ENCODE assay signal across 8 cellular contexts in genomic region chr3:58306662-58307286, GRCh38. TPM values are rescaled to one million over a fixed set of nuclear protein-coding genes. Genes with fewer than 3 reads are reported as not detected.
A peak's percentile ranks its signal among the peaks of the same experiment; 100 is the strongest.
DNase-seq lines count a peak whose midpoint lies in the region; ATAC-seq and TF ChIP-seq lines count a peak whose summit lies in the region.

No MANE protein-coding gene starts in this region.

- peaks cover 8 to 35% (median 10%) of the 10 kb centered on the region in 3 donors for H3K36me3 Mint-ChIP-seq in CD8-positive, alpha-beta memory T cell
- H3K36me3 Mint-ChIP-seq in activated naive CD4-positive, alpha-beta T cell treated with anti-CD3 and anti-CD28 coated beads, Interleukin-2, amount 50 U/mL, for 24 hours: peaks cover 7% of the 10 kb centered on the region

- TF ChIP-seq POLR2A in prostate gland (IDR thresholded peaks at IDR 0.05): no peak

- peaks cover 9% of the 10 kb centered on the region for H3K36me3 ChIP-seq in CD8-positive, alpha-beta memory T cell (ENCODE audit: insufficient read depth, low read length)
- peaks cover 0 to 5% of the 10 kb centered on the region in 2 donors for H3K36me3 ChIP-seq in prostate gland

- POLR2A ChIA-PET in CD8-positive, alpha-beta memory T cell (lab: Charles Lee): interaction anchor here (0.6 to 1.8 kb wide), 6 partner anchors 27 to 710 kb away, joined by 3 to 12 read pairs (median 4); partner anchors contain the start of genes ARF4, KCTD6 and PDHB

- H3K9me3 Mint-ChIP-seq in CD8-positive, alpha-beta memory T cell: peaks cover 0 to 5% (median 0%) of the 10 kb centered on the region in 5 donors
- H3K9me3 Mint-ChIP-seq in activated naive CD4-positive, alpha-beta T cell treated with anti-CD3 and anti-CD28 coated beads, Interleukin-2, amount 50 U/mL, for 24 hours: no peaks in the 10 kb centered on the region

- H3K4me1 Mint-ChIP-seq in CD8-positive, alpha-beta memory T cell: peaks cover 36 to 46% (median 39%) of the 10 kb centered on the region in 3 donors
- peaks cover 38% of the 10 kb centered on the region for H3K4me1 Mint-ChIP-seq in activated naive CD4-positive, alpha-beta T cell treated with anti-CD3 and anti-CD28 coated beads, Interleukin-2, amount 50 U/mL, for 24 hours

- peak; percentile 20 for ATAC-seq in GM21447 (IDR thresholded peaks at IDR 0.05; ENCODE audit: unreplicated experiment)
- peak; percentile 25 to 49 for ATAC-seq in left cardiac atrium
- no peak for ATAC-seq in HG02970 (IDR thresholded peaks at IDR 0.05; ENCODE audit: low FRiP score, unreplicated experiment)

- H3K4me3 ChIP-seq in CD8-positive, alpha-beta memory T cell (ENCODE audit: low read length): peak overlapping the region; percentile 99
- peak overlapping the region; percentile 75 to 88 for H3K4me3 ChIP-seq in prostate gland

- H3K4me1 ChIP-seq in CD8-positive, alpha-beta memory T cell (ENCODE audit: insufficient read depth, low read length): peaks cover 25% of the 10 kb centered on the region
- H3K4me1 ChIP-seq in prostate gland (replicated peaks): peaks cover 17% of the 10 kb centered on the region

- H3K27ac Mint-ChIP-seq in CD8-positive, alpha-beta memory T cell: peak overlapping the region; percentile 99 to 100 (median 100)
- H3K27ac Mint-ChIP-seq in activated naive CD4-positive, alpha-beta T cell treated with anti-CD3 and anti-CD28 coated beads, Interleukin-2, amount 50 U/mL, for 24 hours: peak overlapping the region; percentile 100

- CTCF ChIA-PET in CD8-positive, alpha-beta memory T cell (lab: Charles Lee): interaction anchor here (0.7 to 5.2 kb wide), 43 partner anchors 11 to 324 kb away, joined by 3 to 69 read pairs (median 5); partner anchors contain the start of genes ABHD6, FLNB, KCTD6 and PDHB

- H3K9me3 ChIP-seq in CD8-positive, alpha-beta memory T cell (ENCODE audit: low read length): no peaks in the 10 kb centered on the region
- H3K9me3 ChIP-seq in prostate gland: no peaks in the 10 kb centered on the region

- TF ChIP-seq CTCF in prostate gland (IDR thresholded peaks at IDR 0.05): peak in 2 of 4 experiments; percentile 15 to 28

- peak in 2 of 5 donors; percentile 6 for DNase-seq in CD8-positive, alpha-beta memory T cell
- DNase-seq in NCI-H69 (lab: John Stamatoyannopoulos, UW): peak; percentile 30
- peak; percentile 53 for DNase-seq in left cardiac atrium
- peak; percentile 10 for DNase-seq in prostate gland (ENCODE audit: low spot score)
- no peak for DNase-seq in NCI-H1694 (lab: John Stamatoyannopoulos, UW)

- peak overlapping the region; percentile 97 for H3K27ac ChIP-seq in CD8-positive, alpha-beta memory T cell (ENCODE audit: low read depth, low read length)
- H3K27ac ChIP-seq in prostate gland: peak overlapping the region; percentile 95 to 98

- peaks cover 9 to 12% of the 10 kb centered on the region in 2 donors for H3K27me3 Mint-ChIP-seq in CD8-positive, alpha-beta memory T cell
- H3K27me3 Mint-ChIP-seq in activated naive CD4-positive, alpha-beta T cell treated with anti-CD3 and anti-CD28 coated beads, Interleukin-2, amount 50 U/mL, for 24 hours: peaks cover 5% of the 10 kb centered on the region

- H3K27me3 ChIP-seq in CD8-positive, alpha-beta memory T cell (ENCODE audit: insufficient read depth, low read length, poor library complexity, severe bottlenecking): no peaks in the 10 kb centered on the region
- no peaks in the 10 kb centered on the region for H3K27me3 ChIP-seq in prostate gland (replicated peaks; ENCODE audit: insufficient read depth)

- intact Hi-C loops in left cardiac atrium (cut with DNase I): no loop called here
- intact Hi-C loops in prostate gland (cut with DNase I): loop anchor here (2.0 kb wide), 1 partner anchor 70 kb away; the partner anchor contains the start of gene ABHD6

- under 1% methylated on average over 19 of the region's 19 CpGs for WGBS in prostate gland

- peak overlapping the region; percentile 90 to 100 (median 99) for H3K4me3 Mint-ChIP-seq in CD8-positive, alpha-beta memory T cell
- peak overlapping the region; percentile 100 for H3K4me3 Mint-ChIP-seq in activated naive CD4-positive, alpha-beta T cell treated with anti-CD3 and anti-CD28 coated beads, Interleukin-2, amount 50 U/mL, for 24 hours

RNA-seq across cellular contexts. Expression of gene HTD2, which starts 0.5 kb away (rescaled TPM):
- 10 to 100 TPM; 12.4 to 14.6 TPM for total RNA-seq in CD8-positive, alpha-beta memory T cell
- 29.6 TPM for polyA plus RNA-seq in CD8-positive, alpha-beta memory T cell
- total RNA-seq in left cardiac atrium: 10 to 100 TPM in 1 of 2 donors, 1 to 10 TPM in 1; 8.1 to 12.1 TPM
- 10 to 100 TPM; 15.4 to 17.1 TPM for total RNA-seq in prostate gland

RNA-seq across cellular contexts. Expression of gene RPP14, which starts 0.7 kb away (rescaled TPM):
- 10 to 100 TPM; 22.7 to 24.5 TPM for total RNA-seq in CD8-positive, alpha-beta memory T cell
- polyA plus RNA-seq in CD8-positive, alpha-beta memory T cell: 6.3 TPM
- total RNA-seq in left cardiac atrium: 10 to 100 TPM; 19.0 to 24.2 TPM
- 10 to 100 TPM in 1 of 2 donors, 1 to 10 TPM in 1; 7.1 to 12.5 TPM for total RNA-seq in prostate gland

RNA-seq across cellular contexts. Expression of gene PXK, which starts 25.9 kb away (rescaled TPM):
- total RNA-seq in CD8-positive, alpha-beta memory T cell: 10 to 100 TPM; 24.8 to 27.2 TPM
- polyA plus RNA-seq in CD8-positive, alpha-beta memory T cell: 27.8 TPM
- total RNA-seq in left cardiac atrium (10 to 100 TPM; 13.3 to 15.1 TPM), prostate gland (10 to 100 TPM; 19.6 to 21.8 TPM)
